In the genomic region with DNA sequence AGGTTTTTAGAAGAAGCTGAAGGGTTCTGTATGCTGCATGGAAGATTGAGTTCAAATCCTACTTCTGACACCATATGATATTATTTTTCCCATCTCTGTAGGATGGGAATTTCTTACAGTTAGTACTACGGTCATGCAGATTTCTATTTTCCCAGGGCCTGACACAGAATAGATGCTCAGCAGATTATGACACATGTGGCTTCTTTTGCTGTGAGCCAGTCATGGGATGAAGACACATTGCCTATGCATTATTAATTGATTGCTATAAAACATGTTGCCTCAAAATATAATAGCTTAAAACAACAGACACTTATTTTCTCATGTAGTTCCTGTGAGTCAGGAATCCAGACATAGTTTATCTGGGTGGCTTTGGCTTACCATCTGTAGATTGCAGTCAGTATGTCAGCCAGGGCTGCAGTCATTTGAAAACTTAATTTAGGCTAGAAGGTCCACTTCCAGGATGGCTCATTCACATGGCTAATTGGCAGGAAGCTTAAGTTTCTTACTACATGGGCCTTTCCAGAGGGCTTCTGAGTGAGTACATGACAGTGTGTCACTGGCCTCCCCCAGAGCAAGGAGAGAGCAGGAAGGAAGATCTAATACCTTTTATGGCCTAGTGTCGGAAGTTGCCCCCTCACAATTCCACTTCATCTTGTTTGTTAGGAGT, we compare ENCODE assay signal across 9 cellular contexts. TPM values are rescaled to one million over a fixed set of nuclear protein-coding genes. Genes with fewer than 3 reads are reported as not detected.
DNase-seq lines count a peak whose midpoint lies in the region; ATAC-seq, FAIRE-seq and TF ChIP-seq lines count a peak whose summit lies in the region.
"Had no signal": no experiment of that assay in that cellular context is flagged by ENCODE, and none has a peak within 500 bp of the region (broad histone marks: within the 10 kb centered on the region; RNA-seq: fewer than 3 reads in every experiment).

No MANE protein-coding gene starts in this region.

- no peak overlapping the region for H2BK12ac ChIP-seq in mesenchymal stem cell (ENCODE audit: low read length in 2 of 2)

- peak; percentile 84 for DNase-seq in CD1c-positive myeloid dendritic cell (ENCODE audit: extremely low spot score)
- DNase-seq in Karpas-422: no peak
- peak in 2 of 4 experiments; percentile 66 to 80 for DNase-seq in K562 (ENCODE audit: extremely low read depth in 1 of 4, low spot score in 3 of 4)
- peak; percentile 94 for DNase-seq in mesenchymal stem cell
- no peak for DNase-seq in immature natural killer cell
- no peak for DNase-seq in SIG-M5 (lab: John Stamatoyannopoulos, UW)
- DNase-seq in NCI-H1694 (lab: John Stamatoyannopoulos, UW): no peak
- DNase-seq in esophagus squamous epithelium (lab: John Stamatoyannopoulos, UW): no peak
- DNase-seq: NCI-H82 had no signal

- H2BK5ac ChIP-seq in mesenchymal stem cell (ENCODE audit: low read depth, low read length, poor library complexity, severe bottlenecking): no peak overlapping the region

- H4K8ac ChIP-seq in mesenchymal stem cell (ENCODE audit: low read length): no peak overlapping the region

- H3K27ac Mint-ChIP-seq in immature natural killer cell: no peak overlapping the region

- no peak overlapping the region for H3K14ac ChIP-seq in mesenchymal stem cell (ENCODE audit: low read length in 2 of 2)

- peaks cover 65% of the 10 kb centered on the region for H3K36me3 ChIP-seq in Karpas-422 (ENCODE audit: insufficient read depth, low read length)
- H3K36me3 ChIP-seq in K562 (ENCODE audit: control insufficient read depth, insufficient read depth, low read length): peaks cover 56% of the 10 kb centered on the region
- H3K36me3 ChIP-seq in mesenchymal stem cell (ENCODE audit: control insufficient read depth in 1 of 2, insufficient read depth in 2 of 2, low read depth in 1 of 2, low read length in 2 of 2): peaks cover 2 to 23% of the 10 kb centered on the region in 2 experiments
- peaks cover 0 to 21% (median 0%) of the 10 kb centered on the region in 3 donors for H3K36me3 ChIP-seq in esophagus squamous epithelium

- H3K18ac ChIP-seq in mesenchymal stem cell (ENCODE audit: low read depth in 1 of 2, low read length in 2 of 2): no peak overlapping the region

- in situ Hi-C loops in K562 (cut with MboI): no loop called here

- H3K27me3 Mint-ChIP-seq in immature natural killer cell (ENCODE audit: low read depth in 3 of 3): peaks cover 0 to 2% (median 1%) of the 10 kb centered on the region in 3 donors

- H3K23ac ChIP-seq in mesenchymal stem cell (ENCODE audit: low read length in 2 of 2): no peak overlapping the region

- H2BK120ac ChIP-seq in mesenchymal stem cell (ENCODE audit: low read depth, low read length): no peak overlapping the region

- H3K27ac ChIP-seq in Karpas-422 (ENCODE audit: low read length) (peak overlapping the region; percentile 40), K562 (ENCODE audit: extremely low read depth, low read depth, low read length) (peak overlapping the region; percentile 63), mesenchymal stem cell (ENCODE audit: low read length, poor library complexity, severe bottlenecking) (peak overlapping the region; percentile 9), esophagus squamous epithelium (no peak overlapping the region)

- H4K91ac ChIP-seq in mesenchymal stem cell (ENCODE audit: low read length): no peak overlapping the region

- peak; percentile 91 for ATAC-seq in K562

- H3K9me3 Mint-ChIP-seq in immature natural killer cell: no peaks in the 10 kb centered on the region

- intact Hi-C loops in K562 (cut with micrococcal nuclease): no loop called here
- intact Hi-C loops in esophagus squamous epithelium (cut with DNase I): no loop called here

- H3K4me3 Mint-ChIP-seq in immature natural killer cell: no peak overlapping the region

- H3K4me2 ChIP-seq in Karpas-422 (ENCODE audit: low read depth, low read length, poor library complexity, severe bottlenecking): no peak overlapping the region
- H3K4me2 ChIP-seq in K562 (ENCODE audit: insufficient read depth, low read length): peak overlapping the region; percentile 59
- H3K4me2 ChIP-seq in mesenchymal stem cell (ENCODE audit: low read length, poor library complexity, severe bottlenecking): no peak overlapping the region

- H3K27me3 ChIP-seq in Karpas-422 (ENCODE audit: low read length) (no peaks in the 10 kb centered on the region), K562 (ENCODE audit: control insufficient read depth in 2 of 2, insufficient read depth in 2 of 2, low read length in 2 of 2) (no peaks in the 10 kb centered on the region), mesenchymal stem cell (ENCODE audit: control insufficient read depth in 1 of 2, insufficient read depth in 1 of 2, low read length in 2 of 2) (no peaks in the 10 kb centered on the region), esophagus squamous epithelium (no peaks in the 10 kb centered on the region)

- no peak overlapping the region for H2AK5ac ChIP-seq in mesenchymal stem cell (ENCODE audit: low read length, severe bottlenecking)

- H3K9me1 ChIP-seq in K562 (ENCODE audit: control insufficient read depth, insufficient read depth, low read length): no peaks in the 10 kb centered on the region

- no peak; the same call in 1 of the 2 replicates for TF ChIP-seq EP300 in K562 (IDR thresholded peaks at IDR 0.05; ENCODE audit: low read length)

- H3K4me1 ChIP-seq in Karpas-422 (ENCODE audit: low read length) (peaks cover 94% of the 10 kb centered on the region), K562 (replicated peaks in 1 of 2; ENCODE audit: control insufficient read depth in 2 of 2, insufficient read depth in 2 of 2, low read length in 2 of 2) (peaks cover 0 to 39% of the 10 kb centered on the region in 2 experiments; a peak in 3 of 5 replicates), mesenchymal stem cell (ENCODE audit: control insufficient read depth, insufficient read depth, low read depth, low read length) (peaks cover 3% of the 10 kb centered on the region), esophagus squamous epithelium (peaks cover 0 to 52% (median 7%) of the 10 kb centered on the region in 3 donors)

- peaks cover 7 to 13% (median 12%) of the 10 kb centered on the region in 3 donors for H3K36me3 Mint-ChIP-seq in immature natural killer cell

- peak; percentile 88 for FAIRE-seq in K562 (lab: Jason Lieb, UNC)

- H3K9ac ChIP-seq in Karpas-422 (ENCODE audit: low read length) (no peak overlapping the region), K562 (ENCODE audit: insufficient read depth in 1 of 2, low read depth in 2 of 2, low read length in 2 of 2) (peak overlapping the region; percentile 3 to 20; a peak in 3 of 4 replicates), mesenchymal stem cell (ENCODE audit: low read length) (peak overlapping the region; percentile 20)

- H3K79me2 ChIP-seq in Karpas-422 (ENCODE audit: low read length) (peaks cover 98% of the 10 kb centered on the region), K562 (ENCODE audit: control insufficient read depth, insufficient read depth, low read length) (peaks cover 99% of the 10 kb centered on the region)

- no peak overlapping the region for H3K4me3 ChIP-seq in Karpas-422 (ENCODE audit: low read length)
- no peak overlapping the region for H3K4me3 ChIP-seq in K562
- no peak overlapping the region for H3K4me3 ChIP-seq in mesenchymal stem cell (ENCODE audit: insufficient read depth in 1 of 2, low read depth in 1 of 2, low read length in 2 of 2)
- H3K4me3 ChIP-seq in esophagus squamous epithelium: no peak overlapping the region

- H3K4ac ChIP-seq in mesenchymal stem cell (ENCODE audit: low read depth in 1 of 2, low read length in 2 of 2): no peak overlapping the region

- peaks cover 47 to 74% of the 10 kb centered on the region in 2 donors for H3K4me1 Mint-ChIP-seq in immature natural killer cell

- TF ChIP-seq POLR2A in K562 (conservative IDR thresholded peaks at IDR 0.05): no peak
- TF ChIP-seq POLR2A in esophagus squamous epithelium (IDR thresholded peaks at IDR 0.05): no peak

- CTCF ChIA-PET in K562 (lab: Yijun Ruan, JAX; ENCODE audit: low intra/inter-chr PET ratio): no interaction called here

- no TSS peak for BruUV-seq in K562 (replicated peaks; lab: Mats Ljungman, UMichigan)

- H2BK15ac ChIP-seq in mesenchymal stem cell (ENCODE audit: low read depth, poor library complexity, severe bottlenecking): no peak overlapping the region

- H2AFZ ChIP-seq in Karpas-422 (ENCODE audit: low read length) (no peak overlapping the region), K562 (ENCODE audit: low read depth, low read length) (no peak overlapping the region), mesenchymal stem cell (ENCODE audit: low read depth, low read length) (no peak overlapping the region)

- no peak for TF ChIP-seq RAD21 in K562 (CRISPR knock-in tag; conservative IDR thresholded peaks at IDR 0.05 in 1 of 2, IDR thresholded peaks at IDR 0.05 in 1 of 2)

- H3K9me3 ChIP-seq in Karpas-422 (ENCODE audit: low read length): no peaks in the 10 kb centered on the region
- peaks cover 2% of the 10 kb centered on the region; the same call in 1 of the 2 replicates for H3K9me3 ChIP-seq in K562 (replicated peaks; ENCODE audit: control insufficient read depth, insufficient read depth, low read depth, low read length)
- H3K9me3 ChIP-seq in mesenchymal stem cell (ENCODE audit: control insufficient read depth, low read length): no peaks in the 10 kb centered on the region
- H3K9me3 ChIP-seq in esophagus squamous epithelium: no peaks in the 10 kb centered on the region

- peaks cover 70% of the 10 kb centered on the region for H4K20me1 ChIP-seq in Karpas-422 (ENCODE audit: insufficient read depth, low read depth, low read length)
- no peaks in the 10 kb centered on the region; the same call in 1 of the 2 replicates for H4K20me1 ChIP-seq in K562 (replicated peaks; ENCODE audit: control insufficient read depth, insufficient read depth, low read length)

- WGBS in K562 (ENCODE audit: insufficient coverage, low coverage, missing lambda C conversion rate): 59% methylated on average over 2 of the region's 2 CpGs
- 50% methylated on average over 2 of the region's 2 CpGs for WGBS in mesenchymal stem cell
- WGBS in esophagus squamous epithelium, 2 donors: 91 to 93% methylated on average over 1 to 2 of the region's 2 CpGs

- H3K79me1 ChIP-seq in mesenchymal stem cell (replicated peaks; ENCODE audit: low read length, poor library complexity, severe bottlenecking): no peaks in the 10 kb centered on the region

- POLR2A ChIA-PET in K562 (lab: Yijun Ruan, JAX): interaction anchor here (1.0 to 1.5 kb wide), 4 partner anchors 10 to 27 kb away, joined by 4 to 5 read pairs (median 4); no protein-coding TSS in a partner anchor

- no peaks in the 10 kb centered on the region for H3K9me2 ChIP-seq in Karpas-422 (replicated peaks; ENCODE audit: insufficient read depth, low read length)

- TF ChIP-seq CTCF in K562 (IDR thresholded peaks at IDR 0.05 in 2 of 3, conservative IDR thresholded peaks at IDR 0.05 in 1 of 3; ENCODE audit: insufficient read depth in 2 of 3, low read depth in 1 of 3, low read length in 3 of 3) (no peak), esophagus squamous epithelium (IDR thresholded peaks at IDR 0.05) (no peak)

RNA-seq across cellular contexts. Expression of a gene that starts 29.5 kb away (rescaled TPM):
- total RNA-seq in Karpas-422 (2014; rRNA removed; shearing (Covaris generic); ENCODE audit: low replicate concordance): 89.5 and 101 TPM in 2 replicates
- 9.4 and 30.0 TPM in 2 replicates for total RNA-seq in K562 (2011; cell fraction: chromatin; rRNA removed; ENCODE audit: low replicate concordance)
- total RNA-seq in K562 (2011; cell fraction: nucleolus; rRNA removed): 7.2 and 9.3 TPM in 2 replicates
- total RNA-seq in K562 (2011; cell fraction: nucleoplasm; rRNA removed): 10.3 and 14.0 TPM in 2 replicates
- 26.0 and 26.7 TPM in 2 replicates for total RNA-seq in K562 (2014; rRNA removed)
- 44.6 and 46.7 TPM in 2 replicates for total RNA-seq in K562 (2014; rRNA removed; fragmentation: Illumina TruSeq; extraction: Trizol)
- total RNA-seq in K562 (2015; rRNA removed; fragmentation: Illumina TruSeq; extraction: Trizol): 38.6 and 39.6 TPM in 2 replicates
- 86.0 and 95.6 TPM in 2 replicates for total RNA-seq in K562 (2021)
- 17.3 and 26.4 TPM in 2 replicates for polyA plus RNA-seq in K562 (2011; rRNA removed)
- polyA plus RNA-seq in K562 (2011; cell fraction: cytosol; rRNA removed): 6.0 and 13.1 TPM in 2 replicates
- polyA plus RNA-seq in K562 (2011; cell fraction: nucleus; rRNA removed): 16.4 and 19.7 TPM in 2 replicates
- polyA plus RNA-seq in K562 (2012): 68.8 and 90.2 TPM in 2 replicates
- 101 and 127 TPM in 2 replicates for polyA plus RNA-seq in K562 (2014; fragmentation: Illumina TruSeq; extraction: Trizol)
- polyA plus RNA-seq in K562 (2014; fragmentation: Nextera tagmentation; extraction: Ambion mirVana): 10 to 100 TPM; 29.2 to 38.2 TPM
- 40.9 and 50.4 TPM in 2 replicates for polyA plus RNA-seq in K562 (2014; rRNA removed)
- polyA minus RNA-seq in K562 (2011; rRNA and poly(A)+ RNA removed): 30.9 and 35.0 TPM in 2 replicates
- 43.7 and 44.8 TPM in 2 replicates for polyA minus RNA-seq in K562 (2011; cell fraction: cytosol; rRNA and poly(A)+ RNA removed)
- polyA minus RNA-seq in K562 (2011; cell fraction: nucleus; rRNA and poly(A)+ RNA removed): 9.3 and 13.1 TPM in 2 replicates
- 68.4 TPM for polyA plus RNA-seq in mesenchymal stem cell (2013, experiment 1 of 2)
- 65.1 TPM for polyA plus RNA-seq in mesenchymal stem cell (2013, experiment 2 of 2)
- 10 to 100 TPM in 1 of 3 donors, 1 to 10 TPM in 2; 5.0 to 16.0 (median 5.3) TPM for polyA plus RNA-seq in immature natural killer cell
- total RNA-seq in esophagus squamous epithelium: 10 to 100 TPM; 23.1 to 49.9 (median 31.6) TPM

Comparison
In these comparisons a context has a peak if more than half of its experiments do, and no peak if none do; other contexts are left out.
1. DNase-seq: peak in CD1c-positive myeloid dendritic cell (single experiment) and mesenchymal stem cell (single experiment); none in Karpas-422 (single experiment), immature natural killer cell (0 of 3), SIG-M5 (single experiment), NCI-H1694 (single experiment) and esophagus squamous epithelium (single experiment).
2. H3K27ac ChIP-seq: peak in Karpas-422 (single experiment), K562 (single experiment) and mesenchymal stem cell (single experiment); none in esophagus squamous epithelium (0 of 4).